ENCODE assay signal across 28 cellular contexts in genomic region chr2:141869572-141869971, GRCh38.
"Had no signal": no experiment of that assay in that cellular context is flagged by ENCODE, and none has a peak within 500 bp of the region (broad histone marks: within the 10 kb centered on the region; RNA-seq: fewer than 3 reads in every experiment).

No MANE protein-coding gene starts in this region.

- H3K4me3 ChIP-seq: neural progenitor cell, ovary, psoas muscle, skin epidermis, smooth muscle cell, spleen, suprapubic skin, testis, tibial artery, transverse colon, upper lobe of right lung, uterus had no signal

- H3K36me3 ChIP-seq: neural progenitor cell, ovary, spleen, suprapubic skin, tibial artery, transverse colon, upper lobe of right lung, uterus had no signal

- H2AFZ ChIP-seq: neural progenitor cell, parathyroid adenoma had no signal

- H3K9me3 ChIP-seq: ovary, suprapubic skin, testis, tibial artery, transverse colon, upper lobe of right lung, uterus had no signal

- ATAC-seq: natural killer cell; psoas muscle; right cardiac atrium; sciatic nerve; stimulated activated memory B cell treated with anti-CD40 and anti-IgM and Interleukin-4, amounts not matched to agents 10 μg/mL and 1 μg/mL and 100 μg/mL, for 72 hours; stimulated activated naive CD8-positive, alpha-beta T cell treated with anti-CD3 and anti-CD28 coated beads, Interleukin-15, amount 100 ng/mL, for 72 hours; stimulated activated naive CD8-positive, alpha-beta T cell treated with anti-CD3 and anti-CD28 coated beads, Interleukin-15, Interleukin-2, amounts not matched to agents 100 U/mL and 50 U/mL, for 24 hours; upper lobe of right lung had no signal

- H3K27me3 ChIP-seq: neural progenitor cell, ovary, spleen, suprapubic skin, testis, tibial artery, transverse colon, upper lobe of right lung, uterus had no signal

- DNase-seq: natural killer cell; occipital lobe; ovary; posterior cingulate gyrus; psoas muscle; right cardiac atrium; spleen; stimulated activated CD4-positive, alpha-beta T cell treated with anti-CD3 and anti-CD28 coated beads, Interleukin-12 subunit alpha, Interleukin-12 subunit beta, amount 100 ng/mL, for 4 hours; stimulated activated CD4-positive, alpha-beta T cell treated with anti-CD3 and anti-CD28 coated beads, Interleukin-1b, Interleukin-23, amount 100 ng/mL, for 48 hours; stimulated activated CD4-positive, alpha-beta T cell treated with anti-CD3 and anti-CD28 coated beads, Interleukin-4, amount 100 ng/mL, for 1 hour; stimulated activated CD4-positive, alpha-beta T cell treated with anti-CD3 and anti-CD28 coated beads, Interleukin-4, amount 100 ng/mL, for 4 hours; stimulated activated CD8-positive, alpha-beta memory T cell treated with anti-CD3 and anti-CD28 coated beads, Interleukin-4, amount 100 ng/mL, for 48 hours; stimulated activated naive CD4-positive, alpha-beta T cell; stimulated activated naive CD8-positive, alpha-beta T cell treated with anti-CD3 and anti-CD28 coated beads, Interleukin-15, amount 100 ng/mL, for 72 hours; stimulated activated naive CD8-positive, alpha-beta T cell treated with anti-CD3 and anti-CD28 coated beads, Interleukin-15, Interleukin-2, amounts not matched to agents 100 U/mL and 50 U/mL, for 24 hours; substantia nigra; testis; tibial artery; transverse colon; upper lobe of right lung; uterus had no signal

- H3K4me1 ChIP-seq: neural progenitor cell, parathyroid adenoma, psoas muscle, spleen, suprapubic skin, testis, tibial artery, transverse colon, upper lobe of right lung, uterus had no signal

- H3K4me2 ChIP-seq: neural progenitor cell, smooth muscle cell had no signal

- H3K79me2 ChIP-seq: parathyroid adenoma had no signal

- H3K9ac ChIP-seq: neural progenitor cell, parathyroid adenoma had no signal

- H3K27ac ChIP-seq: neural progenitor cell, ovary, parathyroid adenoma, psoas muscle, skin epidermis, spleen, suprapubic skin, testis, tibial artery, transverse colon, upper lobe of right lung, uterus had no signal
